Comparison of ENCODE assay signal across 9 cellular contexts in genomic region chr12:108457006-108457733, GRCh38. TPM values are rescaled to one million over a fixed set of nuclear protein-coding genes. Genes with fewer than 3 reads are reported as not detected.
DNase-seq lines count a peak whose midpoint lies in the region; ATAC-seq and TF ChIP-seq lines count a peak whose summit lies in the region.
"Had no signal": no experiment of that assay in that cellular context is flagged by ENCODE, and none has a peak within 500 bp of the region (broad histone marks: within the 10 kb centered on the region; RNA-seq: fewer than 3 reads in every experiment).

No MANE protein-coding gene starts in this region.

- intact Hi-C loops in CD4-positive, alpha-beta memory T cell (cut with micrococcal nuclease) = loop anchor here (2.0 kb wide), 1 partner anchor 466 kb away; no protein-coding TSS in a partner anchor
- intact Hi-C loops in prostate gland (cut with DNase I) = no loop called here

- peak; percentile 66 for ATAC-seq in GM21529 (IDR thresholded peaks at IDR 0.05; ENCODE audit: unreplicated experiment)
- no peak for ATAC-seq in HG03439 (IDR thresholded peaks at IDR 0.05; ENCODE audit: unreplicated experiment)
- ATAC-seq: naive thymus-derived CD8-positive, alpha-beta T cell had no signal

- peaks cover 15 to 36% of the 10 kb centered on the region in 2 donors for H3K27me3 Mint-ChIP-seq in CD4-positive, alpha-beta memory T cell
- H3K27me3 Mint-ChIP-seq in glutamatergic neuron (ENCODE audit: unreplicated experiment) = no peaks in the 10 kb centered on the region

- no peak overlapping the region for H3K27ac Mint-ChIP-seq in CD4-positive, alpha-beta memory T cell
- H3K27ac Mint-ChIP-seq in glutamatergic neuron (ENCODE audit: unreplicated experiment) = no peak overlapping the region
- H3K27ac Mint-ChIP-seq: naive thymus-derived CD8-positive, alpha-beta T cell had no signal

- DNase-seq in CD4-positive, alpha-beta memory T cell = peak in 4 of 5 donors; percentile 2 to 41 (median 25)
- DNase-seq in NCI-H2029 (lab: John Stamatoyannopoulos, UW) (peak; percentile 4), glutamatergic neuron (no peak), prostate gland (ENCODE audit: low spot score) (no peak), ecto neural progenitor cell (ENCODE audit: low spot score) (no peak)

- TF ChIP-seq CTCF in VCaP (conservative IDR thresholded peaks at IDR 0.05) (peak; percentile 83), glutamatergic neuron (IDR thresholded peaks at IDR 0.05; ENCODE audit: partially characterized antibody, unreplicated experiment) (peak; percentile 68), prostate gland (IDR thresholded peaks at IDR 0.05) (peak in 3 of 4 experiments; percentile 50 to 62 (median 59))

- no peaks in the 10 kb centered on the region for H3K4me1 ChIP-seq in CD4-positive, alpha-beta memory T cell (ENCODE audit: insufficient read depth, low read length)
- no peaks in the 10 kb centered on the region for H3K4me1 ChIP-seq in prostate gland (replicated peaks)

- H3K4me3 ChIP-seq in CD4-positive, alpha-beta memory T cell (ENCODE audit: low read length in 2 of 2) = no peak overlapping the region
- H3K4me3 ChIP-seq in prostate gland = no peak overlapping the region

- H3K27me3 ChIP-seq in CD4-positive, alpha-beta memory T cell (ENCODE audit: insufficient read depth, low read length) = no peaks in the 10 kb centered on the region
- no peaks in the 10 kb centered on the region for H3K27me3 ChIP-seq in prostate gland (replicated peaks; ENCODE audit: insufficient read depth)

- peaks cover 0 to 2% (median 0%) of the 10 kb centered on the region in 8 donors for H3K9me3 Mint-ChIP-seq in CD4-positive, alpha-beta memory T cell
- no peaks in the 10 kb centered on the region for H3K9me3 Mint-ChIP-seq in glutamatergic neuron (ENCODE audit: unreplicated experiment)

- no peaks in the 10 kb centered on the region for H3K9me3 ChIP-seq in CD4-positive, alpha-beta memory T cell (ENCODE audit: control insufficient read depth in 1 of 2, low read length in 2 of 2)
- no peaks in the 10 kb centered on the region for H3K9me3 ChIP-seq in prostate gland

- H3K4me3 Mint-ChIP-seq in CD4-positive, alpha-beta memory T cell = no peak overlapping the region
- H3K4me3 Mint-ChIP-seq in glutamatergic neuron (ENCODE audit: unreplicated experiment) = no peak overlapping the region
- H3K4me3 Mint-ChIP-seq: naive thymus-derived CD8-positive, alpha-beta T cell had no signal

- TF ChIP-seq POLR2A in prostate gland (IDR thresholded peaks at IDR 0.05) = no peak

- H3K27ac ChIP-seq in CD4-positive, alpha-beta memory T cell (ENCODE audit: low read depth, low read length) = no peak overlapping the region
- H3K27ac ChIP-seq in VCaP (no peak overlapping the region), prostate gland (no peak overlapping the region)

- POLR2A ChIA-PET in CD4-positive, alpha-beta memory T cell (lab: Charles Lee; ENCODE audit: partially characterized antibody) = no interaction called here

- no peaks in the 10 kb centered on the region for H3K4me1 Mint-ChIP-seq in CD4-positive, alpha-beta memory T cell
- H3K4me1 Mint-ChIP-seq in glutamatergic neuron (ENCODE audit: low read depth, unreplicated experiment) = no peaks in the 10 kb centered on the region
- H3K4me1 Mint-ChIP-seq: naive thymus-derived CD8-positive, alpha-beta T cell had no signal

- H3K36me3 ChIP-seq in CD4-positive, alpha-beta memory T cell (ENCODE audit: insufficient read depth, low read length) = no peaks in the 10 kb centered on the region
- H3K36me3 ChIP-seq in prostate gland = no peaks in the 10 kb centered on the region

- 50% methylated on average over 4 of the region's 4 CpGs for WGBS in prostate gland

- no peaks in the 10 kb centered on the region for H3K36me3 Mint-ChIP-seq in CD4-positive, alpha-beta memory T cell
- H3K36me3 Mint-ChIP-seq in glutamatergic neuron (ENCODE audit: unreplicated experiment) = no peaks in the 10 kb centered on the region
- H3K36me3 Mint-ChIP-seq: naive thymus-derived CD8-positive, alpha-beta T cell had no signal

- CTCF ChIA-PET in CD4-positive, alpha-beta memory T cell (lab: Charles Lee; ENCODE audit: partially characterized antibody) = interaction anchor here (0.6 to 3.6 kb wide), 11 partner anchors 10 to 564 kb away, joined by 3 to 18 read pairs (median 3); no protein-coding TSS in a partner anchor

RNA-seq across cellular contexts. Expression of gene FICD, which starts 57.9 kb away (rescaled TPM):
- total RNA-seq in CD4-positive, alpha-beta memory T cell = 10 to 100 TPM; 10.6 to 12.3 TPM
- polyA plus RNA-seq in CD4-positive, alpha-beta memory T cell = 1 to 10 TPM; 2.3 to 3.9 TPM
- total RNA-seq in glutamatergic neuron (ENCODE audit: unreplicated experiment) = 4.8 TPM
- 10 to 100 TPM in 1 of 2 donors, 1 to 10 TPM in 1; 8.2 to 10.7 TPM for total RNA-seq in prostate gland

Comparison
In these comparisons a context has a peak if more than half of its experiments do, and no peak if none do; other contexts are left out.
1. DNase-seq: peak in CD4-positive, alpha-beta memory T cell (4 of 5) and NCI-H2029 (single experiment); none in glutamatergic neuron (single experiment), prostate gland (single experiment) and ecto neural progenitor cell (single experiment).
2. Peak in every context shown above with its lines, with median percentiles within 50 percentile points of each other: CTCF ChIP-seq.